In the genomic region with DNA sequence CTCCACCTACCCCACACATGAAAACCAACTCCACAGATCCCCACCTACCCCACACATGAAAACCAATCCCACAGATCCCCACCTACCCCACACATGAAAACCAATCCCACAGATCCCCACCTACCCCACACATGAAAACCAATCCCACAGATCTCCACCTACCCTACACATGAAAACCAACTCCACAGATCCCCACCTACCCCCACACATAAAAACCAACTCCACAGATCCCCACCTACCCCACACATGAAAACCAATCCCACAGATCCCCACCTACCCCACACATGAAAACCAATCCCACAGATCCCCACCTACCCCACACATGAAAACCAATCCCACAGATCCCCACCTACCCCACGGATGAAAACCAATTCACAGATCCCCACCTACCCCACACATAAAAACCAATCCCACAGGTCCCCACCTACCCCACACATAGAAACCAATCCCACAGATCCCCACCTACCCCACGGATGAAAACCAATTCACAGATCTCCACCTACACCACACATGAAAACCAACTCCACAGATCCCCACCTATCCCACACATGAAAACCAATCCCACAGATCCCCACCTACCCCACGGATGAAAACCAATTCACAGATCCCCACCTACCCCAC, we compare ENCODE assay signal across 5 cellular contexts. TPM values are rescaled to one million over a fixed set of nuclear protein-coding genes. Genes with fewer than 3 reads are reported as not detected.
"Had no signal": no experiment of that assay in that cellular context is flagged by ENCODE, and none has a peak within 500 bp of the region (broad histone marks: within the 10 kb centered on the region; RNA-seq: fewer than 3 reads in every experiment).

No MANE protein-coding gene starts in this region.

RNA-seq across cellular contexts. Expression of a gene that starts 19.0 kb away (rescaled TPM):
- total RNA-seq: IMR-90 had no signal
- polyA plus RNA-seq: IgD-negative memory B cell, IMR-90 had no signal

RNA-seq across cellular contexts. Expression of a gene that starts 50.7 kb away (rescaled TPM):
- total RNA-seq: HepG2, HT-29, HT1080, IMR-90 had no signal
- polyA plus RNA-seq: HepG2, IgD-negative memory B cell, IMR-90 had no signal
